Comparison of ENCODE assay signal across 12 cellular contexts in genomic region chr1:12039805-12040456, GRCh38. TPM values are rescaled to one million over a fixed set of nuclear protein-coding genes. Genes with fewer than 3 reads are reported as not detected.
DNase-seq lines count a peak whose midpoint lies in the region; ATAC-seq and TF ChIP-seq lines count a peak whose summit lies in the region.
"Not testable (repeated sequence)": the region's sequence is repeated elsewhere in the genome, so short reads cannot be mapped to it uniquely, and the experiment has no call there.
"Had no signal": no experiment of that assay in that cellular context is flagged by ENCODE, and none has a peak within 500 bp of the region (broad histone marks: within the 10 kb centered on the region; RNA-seq: fewer than 3 reads in every experiment).

No MANE protein-coding gene starts in this region.

- H3K27ac ChIP-seq in DOHH2 (ENCODE audit: low read depth, low read length) (peak overlapping the region; percentile 51), Karpas-422 (ENCODE audit: low read length) (peak overlapping the region; percentile 51), VCaP (peak overlapping the region; percentile 84)

- intact Hi-C loops in mucosa of descending colon (cut with DNase I, micrococcal nuclease): not testable (repeated sequence)

- H3K4me3 ChIP-seq in DOHH2 (ENCODE audit: low read length): peak overlapping the region; percentile 39
- not testable (repeated sequence) for H3K4me3 ChIP-seq in Karpas-422 (ENCODE audit: low read length); mucosa of descending colon

- peaks cover 45% of the 10 kb centered on the region for H3K4me1 ChIP-seq in DOHH2 (ENCODE audit: control insufficient read depth, low read length)
- peaks cover 16% of the 10 kb centered on the region for H3K4me1 ChIP-seq in Karpas-422 (ENCODE audit: low read length)
- H3K4me1 ChIP-seq in mucosa of descending colon (ENCODE audit: low read depth): not testable (repeated sequence)

- H2AFZ ChIP-seq in Karpas-422 (ENCODE audit: low read length): not testable (repeated sequence)

- DNase-seq in Karpas-422, mucosa of descending colon: not testable (repeated sequence)

- TF ChIP-seq CTCF in DOHH2 (IDR thresholded peaks at IDR 0.05; ENCODE audit: low read depth, low read length, poor library complexity, severe bottlenecking); VCaP (conservative IDR thresholded peaks at IDR 0.05); mucosa of descending colon (IDR thresholded peaks at IDR 0.05): not testable (repeated sequence)

- peak overlapping the region; percentile 67 for H3K4me2 ChIP-seq in DOHH2 (ENCODE audit: low read length)
- peak overlapping the region; percentile 26 for H3K4me2 ChIP-seq in Karpas-422 (ENCODE audit: low read depth, low read length, poor library complexity, severe bottlenecking)

- H3K9me3 ChIP-seq in DOHH2 (ENCODE audit: control insufficient read depth, insufficient read depth, low read length); Karpas-422 (ENCODE audit: low read length); mucosa of descending colon: not testable (repeated sequence)

- H3K9ac ChIP-seq in Karpas-422 (ENCODE audit: low read length): not testable (repeated sequence)

- H3K36me3 ChIP-seq in DOHH2 (ENCODE audit: control insufficient read depth, low read length); Karpas-422 (ENCODE audit: insufficient read depth, low read length); mucosa of descending colon (ENCODE audit: low read depth): not testable (repeated sequence)

- H3K9me2 ChIP-seq in DOHH2 (replicated peaks; ENCODE audit: control insufficient read depth, low read length); Karpas-422 (replicated peaks; ENCODE audit: insufficient read depth, low read length): not testable (repeated sequence)

- peak; percentile 33 for ATAC-seq in GM19035 (IDR thresholded peaks at IDR 0.05; ENCODE audit: unreplicated experiment)
- peak; percentile 44 for ATAC-seq in GM21529 (IDR thresholded peaks at IDR 0.05; ENCODE audit: unreplicated experiment)
- ATAC-seq in HG02798 (IDR thresholded peaks at IDR 0.05; ENCODE audit: poor library complexity, unreplicated experiment): peak; percentile 41
- ATAC-seq in HG03108 (IDR thresholded peaks at IDR 0.05; ENCODE audit: unreplicated experiment): peak; percentile 33
- peak; percentile 25 for ATAC-seq in mucosa of descending colon

- not testable (repeated sequence) for H3F3A ChIP-seq in DOHH2 (ENCODE audit: control insufficient read depth, insufficient read depth)

- not testable (repeated sequence) for H3K79me2 ChIP-seq in DOHH2 (ENCODE audit: control insufficient read depth, low read length); Karpas-422 (ENCODE audit: low read length)

- not testable (repeated sequence) for H4K20me1 ChIP-seq in DOHH2 (ENCODE audit: control insufficient read depth, insufficient read depth, low read depth, low read length); Karpas-422 (ENCODE audit: insufficient read depth, low read depth, low read length)

- H3K27me3 ChIP-seq in DOHH2 (ENCODE audit: control insufficient read depth, low read length); Karpas-422 (ENCODE audit: low read length): not testable (repeated sequence)

RNA-seq across cellular contexts. Expression of gene MIIP, which starts 20.6 kb away (rescaled TPM):
- 33.8 and 66.1 TPM in 2 replicates for total RNA-seq in Karpas-422 (2014; rRNA removed; shearing (Covaris generic); ENCODE audit: low replicate concordance)
- 10 to 100 TPM; 17.6 to 23.9 (median 22.0) TPM for total RNA-seq in mucosa of descending colon

RNA-seq across cellular contexts. Expression of gene TNFRSF8, which starts 23.2 kb away (rescaled TPM):
- not detected in 2 replicates for total RNA-seq in Karpas-422 (2014; rRNA removed; shearing (Covaris generic); ENCODE audit: low replicate concordance)
- total RNA-seq in mucosa of descending colon: under 1 TPM in 2 of 3 donors, not detected in 1; 0.31 to 0.51 TPM
- total RNA-seq: Calu3, hepatocyte, neural crest cell, progenitor cell of endocrine pancreas had no signal

RNA-seq across cellular contexts. Expression of gene MFN2, which starts 59.7 kb away (rescaled TPM):
- total RNA-seq in Karpas-422 (2014; rRNA removed; shearing (Covaris generic); ENCODE audit: low replicate concordance): 26.9 and 34.1 TPM in 2 replicates
- total RNA-seq in mucosa of descending colon: 100 to 1,000 TPM; 103 to 131 (median 110) TPM
